Comparison of ENCODE assay signal across 8 cellular contexts in the genomic region with DNA sequence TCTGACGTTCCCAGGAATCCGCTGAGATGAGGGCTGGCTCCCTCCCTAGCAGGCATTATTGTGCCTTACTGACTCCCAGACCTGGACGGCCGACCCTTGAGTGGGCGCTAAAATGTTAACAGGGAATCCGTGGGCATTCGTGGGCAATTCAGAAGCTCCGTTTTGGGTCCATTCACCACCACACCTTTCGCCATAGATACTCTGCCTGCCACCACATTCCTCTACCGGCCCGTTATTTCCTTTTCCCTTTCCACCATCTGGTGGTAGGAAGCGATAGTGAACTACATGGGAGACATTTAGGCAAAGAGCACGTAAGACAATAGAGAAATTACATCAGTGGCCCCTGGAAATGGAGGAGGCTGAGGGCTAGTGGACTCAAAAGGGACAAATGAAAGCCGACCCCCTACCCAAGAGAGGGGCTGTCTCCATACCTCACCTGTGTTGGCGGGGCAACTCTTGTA. TPM values are rescaled to one million over a fixed set of nuclear protein-coding genes. Genes with fewer than 3 reads are reported as not detected.
A peak's percentile ranks its signal among the peaks of the same experiment; 100 is the strongest.
DNase-seq lines count a peak whose midpoint lies in the region; ATAC-seq and TF ChIP-seq lines count a peak whose summit lies in the region.

No MANE protein-coding gene starts in this region.

- ATAC-seq in GM21515 (IDR thresholded peaks at IDR 0.05; ENCODE audit: unreplicated experiment), result no peak

- H3K36me3 ChIP-seq in HEK293 (ENCODE audit: control insufficient read depth in 2 of 2, insufficient read depth in 1 of 2, low read length in 2 of 2), result no peaks in the 10 kb centered on the region
- no peaks in the 10 kb centered on the region for H3K36me3 ChIP-seq in neuronal stem cell (replicated peaks in 1 of 2; ENCODE audit: control insufficient read depth in 2 of 2, insufficient read depth in 2 of 2, low read length in 2 of 2)

- POLR2A ChIA-PET in HEK293 (lab: Yijun Ruan, JAX), result no interaction called here

- peaks cover 31% of the 10 kb centered on the region for H3K4me1 Mint-ChIP-seq in activated naive CD8-positive, alpha-beta T cell treated with anti-CD3 and anti-CD28 coated beads for 36 hours

- no peaks in the 10 kb centered on the region for H3K79me1 ChIP-seq in neuronal stem cell (ENCODE audit: low read depth, low read length)

- DNase-seq in COLO829 (ENCODE audit: low spot score), result peak; percentile 65
- DNase-seq in NOMO-1 treated with DMSO at 0.1 percent for 48 hours (lab: John Stamatoyannopoulos, UW; ENCODE audit: unreplicated experiment), result peak; percentile 76
- no peak for DNase-seq in activated naive CD8-positive, alpha-beta T cell treated with anti-CD3 and anti-CD28 coated beads for 36 hours
- DNase-seq in globus pallidus (ENCODE audit: low spot score), result peak; percentile 59
- DNase-seq in neuronal stem cell (ENCODE audit: low spot score), result peak; percentile 27
- DNase-seq in NCI-H1436 (lab: John Stamatoyannopoulos, UW), result no peak

- CTCF ChIA-PET in HEK293 (lab: Yijun Ruan, JAX), result interaction anchor here (0.6 to 1.9 kb wide), 4 partner anchors 89 to 1515 kb away, joined by 3 to 7 read pairs (median 3); no protein-coding TSS in a partner anchor

- H3K27ac Mint-ChIP-seq in activated naive CD8-positive, alpha-beta T cell treated with anti-CD3 and anti-CD28 coated beads for 36 hours, result peak overlapping the region; percentile 84

- H3K9me3 ChIP-seq in HEK293 (ENCODE audit: control insufficient read depth, insufficient read depth, low read depth, low read length) (no peaks in the 10 kb centered on the region), neuronal stem cell (replicated peaks in 1 of 2; ENCODE audit: control insufficient read depth in 2 of 2, insufficient read depth in 1 of 2, low read depth in 1 of 2, low read length in 2 of 2) (no peaks in the 10 kb centered on the region)

- peak overlapping the region; percentile 69 for H3K4me2 ChIP-seq in neuronal stem cell (ENCODE audit: insufficient read depth, low read length, poor library complexity, severe bottlenecking)

- H3K18ac ChIP-seq in neuronal stem cell (ENCODE audit: low read length), result no peak overlapping the region

- H2AFZ ChIP-seq in neuronal stem cell (ENCODE audit: low read length), result peak overlapping the region; percentile 86

- H3K4me3 ChIP-seq in HEK293 (ENCODE audit: low read depth, low read length), result no peak overlapping the region; the same call in 1 of the 2 replicates
- H3K4me3 ChIP-seq in neuronal stem cell (ENCODE audit: low read length in 2 of 2), result peak overlapping the region; percentile 53 to 80

- peak overlapping the region; percentile 18 for H3K4me3 Mint-ChIP-seq in activated naive CD8-positive, alpha-beta T cell treated with anti-CD3 and anti-CD28 coated beads for 36 hours

- H4K8ac ChIP-seq in neuronal stem cell (ENCODE audit: low read depth, low read length), result no peak overlapping the region

- no peak overlapping the region for H2AK5ac ChIP-seq in neuronal stem cell (ENCODE audit: low read depth, low read length)

- peak overlapping the region; percentile 44 for H3K9ac ChIP-seq in neuronal stem cell (ENCODE audit: low read depth, low read length, poor library complexity)

- H4K91ac ChIP-seq in neuronal stem cell (ENCODE audit: low read depth, low read length, poor library complexity), result no peak overlapping the region

- H3K23ac ChIP-seq in neuronal stem cell (ENCODE audit: low read depth, low read length, poor library complexity), result no peak overlapping the region

- no peak overlapping the region for H2BK120ac ChIP-seq in neuronal stem cell (ENCODE audit: low read depth, low read length)

- H3K4ac ChIP-seq in neuronal stem cell (ENCODE audit: low read length), result no peak overlapping the region

- H3K14ac ChIP-seq in neuronal stem cell (ENCODE audit: low read length), result no peak overlapping the region

- H3K27ac ChIP-seq in HEK293 (ENCODE audit: extremely low read depth, low read depth, low read length) (peak overlapping the region; percentile 56; the same call in 1 of the 2 replicates), neuronal stem cell (replicated peaks; ENCODE audit: low read length) (no peak overlapping the region)

- H3K9me3 Mint-ChIP-seq in activated naive CD8-positive, alpha-beta T cell treated with anti-CD3 and anti-CD28 coated beads for 36 hours, result no peaks in the 10 kb centered on the region

- H2BK15ac ChIP-seq in neuronal stem cell (ENCODE audit: low read length), result no peak overlapping the region

- TF ChIP-seq CTCF in HEK293 (tag by site-specific recombination; IDR thresholded peaks at IDR 0.05), result peak; percentile 51

- H3K27me3 Mint-ChIP-seq in activated naive CD8-positive, alpha-beta T cell treated with anti-CD3 and anti-CD28 coated beads for 36 hours, result no peaks in the 10 kb centered on the region

- no CpG with 5 or more reads among the region's 15 CpGs for WGBS in neuronal stem cell (ENCODE audit: extremely low coverage in 2 of 2, insufficient read length in 2 of 2, insufficient replicate concordance in 1 of 2), 2 donors

- H3K36me3 Mint-ChIP-seq in activated naive CD8-positive, alpha-beta T cell treated with anti-CD3 and anti-CD28 coated beads for 36 hours, result peaks cover 5% of the 10 kb centered on the region

- H3K27me3 ChIP-seq in neuronal stem cell (ENCODE audit: control insufficient read depth in 3 of 3, insufficient read depth in 3 of 3, low read depth in 1 of 3, low read length in 3 of 3), result peaks cover 0 to 2% (median 0%) of the 10 kb centered on the region in 3 experiments

- H2BK5ac ChIP-seq in neuronal stem cell (ENCODE audit: low read length), result no peak overlapping the region

- H3K4me1 ChIP-seq in HEK293 (ENCODE audit: control insufficient read depth, insufficient read depth, low read length), result peaks cover 5% of the 10 kb centered on the region; the same call in 1 of the 2 replicates
- H3K4me1 ChIP-seq in neuronal stem cell (ENCODE audit: control insufficient read depth in 2 of 2, insufficient read depth in 1 of 2, low read depth in 1 of 2, low read length in 2 of 2), result no peaks in the 10 kb centered on the region

- no peak overlapping the region for H2BK12ac ChIP-seq in neuronal stem cell (ENCODE audit: low read length)

TF ChIP-seq in HEK293, 187 proteins besides CTCF, POLR2A, EP300 and RAD21 (continues in another document):
- peak; percentile 86 for TF ChIP-seq ZNF335 (tag by site-specific recombination; conservative IDR thresholded peaks at IDR 0.05)
- TF ChIP-seq IKZF3 (tag by site-specific recombination; IDR thresholded peaks at IDR 0.05), result peak; percentile 89
- TF ChIP-seq ZNF585B (tag by site-specific recombination; IDR thresholded peaks at IDR 0.05), result peak; percentile 24
- TF ChIP-seq ZNF600 (tag by site-specific recombination; IDR thresholded peaks at IDR 0.05), result peak; percentile 90
- no peak for TF ChIP-seq GLIS1 (tag by site-specific recombination; IDR thresholded peaks at IDR 0.05)
- TF ChIP-seq, protein P1, sequence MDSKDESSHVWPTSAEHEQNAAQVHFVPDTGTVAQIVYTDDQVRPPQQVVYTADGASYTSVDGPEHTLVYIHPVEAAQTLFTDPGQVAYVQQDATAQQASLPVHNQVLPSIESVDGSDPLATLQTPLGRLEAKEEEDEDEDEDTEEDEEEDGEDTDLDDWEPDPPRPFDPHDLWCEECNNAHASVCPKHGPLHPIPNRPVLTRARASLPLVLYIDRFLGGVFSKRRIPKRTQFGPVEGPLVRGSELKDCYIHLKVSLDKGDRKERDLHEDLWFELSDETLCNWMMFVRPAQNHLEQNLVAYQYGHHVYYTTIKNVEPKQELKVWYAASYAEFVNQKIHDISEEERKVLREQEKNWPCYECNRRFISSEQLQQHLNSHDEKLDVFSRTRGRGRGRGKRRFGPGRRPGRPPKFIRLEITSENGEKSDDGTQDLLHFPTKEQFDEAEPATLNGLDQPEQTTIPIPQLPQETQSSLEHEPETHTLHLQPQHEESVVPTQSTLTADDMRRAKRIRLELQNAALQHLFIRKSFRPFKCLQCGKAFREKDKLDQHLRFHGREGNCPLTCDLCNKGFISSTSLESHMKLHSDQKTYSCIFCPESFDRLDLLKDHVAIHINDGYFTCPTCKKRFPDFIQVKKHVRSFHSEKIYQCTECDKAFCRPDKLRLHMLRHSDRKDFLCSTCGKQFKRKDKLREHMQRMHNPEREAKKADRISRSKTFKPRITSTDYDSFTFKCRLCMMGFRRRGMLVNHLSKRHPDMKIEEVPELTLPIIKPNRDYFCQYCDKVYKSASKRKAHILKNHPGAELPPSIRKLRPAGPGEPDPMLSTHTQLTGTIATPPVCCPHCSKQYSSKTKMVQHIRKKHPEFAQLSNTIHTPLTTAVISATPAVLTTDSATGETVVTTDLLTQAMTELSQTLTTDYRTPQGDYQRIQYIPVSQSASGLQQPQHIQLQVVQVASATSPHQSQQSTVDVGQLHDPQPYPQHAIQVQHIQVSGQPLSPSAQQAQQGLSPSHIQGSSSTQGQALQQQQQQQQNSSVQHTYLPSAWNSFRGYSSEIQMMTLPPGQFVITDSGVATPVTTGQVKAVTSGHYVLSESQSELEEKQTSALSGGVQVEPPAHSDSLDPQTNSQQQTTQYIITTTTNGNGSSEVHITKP (tag by site-specific recombination; IDR thresholded peaks at IDR 0.05), result 0 out of 2 replicates have a peak, but pooled peaks have one; percentile 25
- TF ChIP-seq, protein P2, sequence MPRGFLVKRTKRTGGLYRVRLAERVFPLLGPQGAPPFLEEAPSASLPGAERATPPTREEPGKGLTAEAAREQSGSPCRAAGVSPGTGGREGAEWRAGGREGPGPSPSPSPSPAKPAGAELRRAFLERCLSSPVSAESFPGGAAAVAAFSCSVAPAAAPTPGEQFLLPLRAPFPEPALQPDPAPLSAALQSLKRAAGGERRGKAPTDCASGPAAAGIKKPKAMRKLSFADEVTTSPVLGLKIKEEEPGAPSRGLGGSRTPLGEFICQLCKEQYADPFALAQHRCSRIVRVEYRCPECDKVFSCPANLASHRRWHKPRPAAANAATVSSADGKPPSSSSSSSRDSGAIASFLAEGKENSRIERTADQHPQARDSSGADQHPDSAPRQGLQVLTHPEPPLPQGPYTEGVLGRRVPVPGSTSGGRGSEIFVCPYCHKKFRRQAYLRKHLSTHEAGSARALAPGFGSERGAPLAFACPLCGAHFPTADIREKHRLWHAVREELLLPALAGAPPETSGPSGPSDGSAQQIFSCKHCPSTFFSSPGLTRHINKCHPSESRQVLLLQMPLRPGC (tag by site-specific recombination; IDR thresholded peaks at IDR 0.05), result peak; percentile 83; the same call in 1 of the 2 replicates
- TF ChIP-seq ZEB2 (tag by site-specific recombination; IDR thresholded peaks at IDR 0.05), result peak; percentile 81

RNA-seq across cellular contexts. Expression of a gene that starts 1.0 kb away (rescaled TPM):
- total RNA-seq in activated naive CD8-positive, alpha-beta T cell treated with anti-CD3 and anti-CD28 coated beads for 36 hours, result 10 to 100 TPM; 65.6 to 71.0 TPM
- polyA plus RNA-seq in neuronal stem cell (2013, experiment 1 of 2), result 8.9 TPM
- 9.6 TPM for polyA plus RNA-seq in neuronal stem cell (2013, experiment 2 of 2)

Comparison
In these comparisons a context has a peak if more than half of its experiments do, and no peak if none do; other contexts are left out.
1. DNase-seq: peak in COLO829 (single experiment), NOMO-1 treated with DMSO at 0.1 percent for 48 hours (single experiment), globus pallidus (single experiment) and neuronal stem cell (single experiment); none in activated naive CD8-positive, alpha-beta T cell treated with anti-CD3 and anti-CD28 coated beads for 36 hours (single experiment) and NCI-H1436 (single experiment).